18 cellular contexts compared by ENCODE assay signal in the genomic region with DNA sequence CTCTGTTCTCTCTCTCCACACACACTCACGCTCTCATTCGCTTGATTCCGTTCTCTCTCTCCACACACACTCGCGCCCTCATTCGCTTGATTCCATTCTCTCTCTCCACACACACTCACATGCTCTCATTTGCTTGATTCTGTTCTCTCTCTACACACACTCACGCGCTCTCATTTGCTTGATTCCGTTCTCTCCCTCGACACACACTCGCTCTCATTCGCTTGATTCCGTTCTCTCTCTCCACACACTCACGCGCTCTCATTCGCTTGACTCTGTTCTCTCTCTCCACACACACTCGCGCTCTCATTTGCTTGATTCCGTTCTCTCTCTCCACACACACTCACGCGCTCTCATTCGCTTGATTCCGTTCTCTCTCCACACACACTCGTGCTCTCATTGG. TPM values are rescaled to one million over a fixed set of nuclear protein-coding genes. Genes with fewer than 3 reads are reported as not detected.
"Had no signal": no experiment of that assay in that cellular context is flagged by ENCODE, and none has a peak within 500 bp of the region (broad histone marks: within the 10 kb centered on the region; RNA-seq: fewer than 3 reads in every experiment).

No MANE protein-coding gene starts in this region.

RNA-seq across cellular contexts. Expression of gene TMPRSS9, which starts 10.2 kb away (rescaled TPM):
- total RNA-seq: kidney epithelial cell, left cardiac atrium, left lung, left ventricle myocardium inferior, left ventricle myocardium superior, lower leg skin, lower lobe of right lung, mammary epithelial cell, mesenteric fat pad, mucosa of gallbladder, myocyte had no signal
- polyA plus RNA-seq: hepatocyte, immature natural killer cell, keratinocyte, mammary epithelial cell had no signal

RNA-seq across cellular contexts. Expression of gene LINGO3, which starts 41.9 kb away (rescaled TPM):
- total RNA-seq: hepatocyte, kidney epithelial cell, left cardiac atrium, left colon, left lobe of liver, left ventricle myocardium inferior, left ventricle myocardium superior, lower lobe of right lung, lung microvascular endothelial cell, mammary epithelial cell, mesenteric fat pad, mucosa of descending colon, myocyte had no signal
- polyA plus RNA-seq: hepatocyte, keratinocyte, mammary epithelial cell had no signal
